In genomic region chr9:27558307-27558706, GRCh38 we compare ENCODE assay signal across 39 cellular contexts. TPM values are rescaled to one million over a fixed set of nuclear protein-coding genes. Genes with fewer than 3 reads are reported as not detected.
"Had no signal": no experiment of that assay in that cellular context is flagged by ENCODE, and none has a peak within 500 bp of the region (broad histone marks: within the 10 kb centered on the region; RNA-seq: fewer than 3 reads in every experiment).

No MANE protein-coding gene starts in this region.

- H3K27ac Mint-ChIP-seq: activated B cell treated with CpG ODN at 0.5 μM for 24 hours; activated CD4-positive, alpha-beta memory T cell treated with anti-CD3 and anti-CD28 coated beads for 36 hours; activated CD4-positive, alpha-beta T cell treated with anti-CD3 and anti-CD28 coated beads, Interleukin-2, amount 10 ng/mL, durations not matched to agents 24 days and 14 days; activated CD8-positive, alpha-beta T cell treated with anti-CD3 and anti-CD28 coated beads for 36 hours; activated naive CD4-positive, alpha-beta T cell treated with anti-CD3 and anti-CD28 coated beads for 36 hours; activated naive CD4-positive, alpha-beta T cell treated with anti-CD3 and anti-CD28 coated beads, Interleukin-2, amount 50 U/mL, for 72 hours; activated naive CD8-positive, alpha-beta T cell treated with anti-CD3 and anti-CD28 coated beads for 36 hours; activated T-cell treated with anti-CD3 and anti-CD28 coated beads, Interleukin-2, amount 50 U/mL, for 72 hours; activated T-helper 1 cell treated with anti-CD3 and anti-CD28 coated beads, Interleukin-12 subunit alpha, Interleukin-12 subunit beta, Interleukin-2, Interleukin-4 antibody, amounts not matched to agents 30 ng/mL and 10 ng/mL and 1 ng/mL, durations not matched to agents 14 hours and 24 hours and 36 hours; activated T-helper 17 cell treated with anti-CD3 and anti-CD28 coated beads, Interleukin-2, amount 50 U/mL, for 72 hours; brain; T-helper 1 cell treated with Interleukin-12 subunit alpha and Interleukin-12 subunit beta and Interleukin-4 antibody, amounts not matched to agents 30 μg/mL and 1 μg/mL, for 36 hours; T-helper 2 cell treated with Interferon-gamma antibody and Interleukin-4, amounts not matched to agents 5 μg/mL and 100 μg/mL, for 36 hours had no signal

- H3K4me1 ChIP-seq: ascending aorta had no signal

- H3K4me1 Mint-ChIP-seq: activated naive CD8-positive, alpha-beta T cell treated with anti-CD3 and anti-CD28 coated beads for 36 hours; brain had no signal

- H3K27me3 Mint-ChIP-seq: activated B cell treated with CpG ODN at 0.5 μM for 24 hours; activated CD4-positive, alpha-beta memory T cell treated with anti-CD3 and anti-CD28 coated beads for 36 hours; activated CD4-positive, alpha-beta T cell treated with anti-CD3 and anti-CD28 coated beads, Interleukin-2, amount 10 ng/mL, durations not matched to agents 24 days and 14 days; activated CD8-positive, alpha-beta T cell treated with anti-CD3 and anti-CD28 coated beads for 36 hours; activated naive CD8-positive, alpha-beta T cell treated with anti-CD3 and anti-CD28 coated beads for 36 hours; activated T-helper 17 cell treated with anti-CD3 and anti-CD28 coated beads, Interleukin-2, amount 50 U/mL, for 72 hours; brain; central memory CD8-positive, alpha-beta T cell had no signal

- ATAC-seq: activated CD8-positive, alpha-beta T cell treated with anti-CD3 and anti-CD28 coated beads for 36 hours; activated T-cell treated with anti-CD3 and anti-CD28 coated beads, Interleukin-2, amount 50 U/mL, for 4 hours; activated T-cell treated with anti-CD3 and anti-CD28 coated beads, Interleukin-2, amount 50 U/mL, for 72 hours; activated T-helper 17 cell treated with anti-CD3 and anti-CD28 coated beads, Interleukin-2, amount 50 U/mL, for 72 hours had no signal

- H3K9me3 ChIP-seq: ascending aorta had no signal

- H3K27ac ChIP-seq: ascending aorta, cardiac muscle cell, VCaP had no signal

- H3K9me3 Mint-ChIP-seq: activated B cell treated with CpG ODN at 0.5 μM for 24 hours; activated CD4-positive, alpha-beta memory T cell treated with anti-CD3 and anti-CD28 coated beads for 36 hours; activated CD4-positive, alpha-beta T cell treated with anti-CD3 and anti-CD28 coated beads, Interleukin-2, amount 10 ng/mL, durations not matched to agents 24 days and 14 days; activated CD8-positive, alpha-beta T cell treated with anti-CD3 and anti-CD28 coated beads for 36 hours; activated naive CD4-positive, alpha-beta T cell treated with anti-CD3 and anti-CD28 coated beads for 36 hours; activated naive CD4-positive, alpha-beta T cell treated with anti-CD3 and anti-CD28 coated beads, Interleukin-2, amount 50 U/mL, for 72 hours; activated naive CD8-positive, alpha-beta T cell treated with anti-CD3 and anti-CD28 coated beads for 36 hours; activated T-cell treated with anti-CD3 and anti-CD28 coated beads, Interleukin-2, amount 50 U/mL, for 4 hours; activated T-cell treated with anti-CD3 and anti-CD28 coated beads, Interleukin-2, amount 50 U/mL, for 72 hours; activated T-helper 1 cell treated with anti-CD3 and anti-CD28 coated beads, Interleukin-12 subunit alpha, Interleukin-12 subunit beta, Interleukin-2, Interleukin-4 antibody, amounts not matched to agents 30 ng/mL and 10 ng/mL and 1 ng/mL, durations not matched to agents 14 hours and 24 hours and 36 hours; activated T-helper 17 cell treated with anti-CD3 and anti-CD28 coated beads, Interleukin-2, amount 50 U/mL, for 72 hours; brain; central memory CD8-positive, alpha-beta T cell; T-helper 1 cell treated with Interleukin-12 subunit alpha and Interleukin-12 subunit beta and Interleukin-4 antibody, amounts not matched to agents 30 μg/mL and 1 μg/mL, for 36 hours; T-helper 2 cell treated with Interferon-gamma antibody and Interleukin-4, amounts not matched to agents 5 μg/mL and 100 μg/mL, for 36 hours had no signal

- H3K4me3 ChIP-seq: ascending aorta, cardiac muscle cell had no signal

- DNase-seq: activated B cell treated with CpG ODN at 0.5 μM for 24 hours; activated CD4-positive, alpha-beta memory T cell treated with anti-CD3 and anti-CD28 coated beads for 36 hours; activated CD4-positive, alpha-beta T cell treated with anti-CD3 and anti-CD28 coated beads for 4 hours; activated CD4-positive, alpha-beta T cell treated with anti-CD3 and anti-CD28 coated beads, Interleukin-2, amount 10 ng/mL, durations not matched to agents 24 days and 14 days; activated CD4-positive, alpha-beta T cell treated with anti-CD3 and anti-CD28 coated beads, Interleukin-2, amount 50 U/mL, for 1 hour; activated CD4-positive, alpha-beta T cell treated with anti-CD3 and anti-CD28 coated beads, Interleukin-2, amount 50 U/mL, for 4 hours; activated CD4-positive, CD25-positive, alpha-beta regulatory T cell treated with anti-CD3 and anti-CD28 coated beads, Interleukin-2, amount 50 U/mL, for 72 hours; activated CD8-positive, alpha-beta memory T cell treated with anti-CD3 and anti-CD28 coated beads, Interleukin-2, amount 50 U/mL, for 4 hours; activated CD8-positive, alpha-beta T cell treated with anti-CD3 and anti-CD28 coated beads for 36 hours; activated effector memory CD4-positive, alpha-beta T cell treated with anti-CD3 and anti-CD28 coated beads, Interleukin-2, amount 50 U/mL, for 16 hours; activated gamma-delta T cell treated with Interleukin-2 at 50 U/mL for 16 hours; activated naive CD4-positive, alpha-beta T cell; activated naive CD4-positive, alpha-beta T cell treated with anti-CD3 and anti-CD28 coated beads for 36 hours; activated naive CD4-positive, alpha-beta T cell treated with anti-CD3 and anti-CD28 coated beads, Interleukin-2, amount 50 U/mL, for 16 hours; activated naive CD8-positive, alpha-beta T cell treated with anti-CD3 and anti-CD28 coated beads for 36 hours; activated T-cell treated with anti-CD3 and anti-CD28 coated beads for 4 hours; activated T-cell treated with anti-CD3 and anti-CD28 coated beads, Interleukin-2, amount 50 U/mL, for 1 hour; activated T-cell treated with anti-CD3 and anti-CD28 coated beads, Interleukin-2, amount 50 U/mL, for 4 hours; activated T-cell treated with anti-CD3 and anti-CD28 coated beads, Interleukin-2, amount 50 U/mL, for 72 hours; amygdala; anterior cingulate cortex; caudate nucleus; cerebellar nuclear complex; T-helper 1 cell; T-helper 2 cell; T-helper 9 cell had no signal

- FAIRE-seq: bronchial epithelial cell, TTC549 had no signal

- H3K4me3 Mint-ChIP-seq: activated B cell treated with CpG ODN at 0.5 μM for 24 hours; activated CD4-positive, alpha-beta memory T cell treated with anti-CD3 and anti-CD28 coated beads for 36 hours; activated CD4-positive, alpha-beta T cell treated with anti-CD3 and anti-CD28 coated beads, Interleukin-2, amount 10 ng/mL, durations not matched to agents 24 days and 14 days; activated CD8-positive, alpha-beta T cell treated with anti-CD3 and anti-CD28 coated beads for 36 hours; activated naive CD4-positive, alpha-beta T cell treated with anti-CD3 and anti-CD28 coated beads for 36 hours; activated naive CD8-positive, alpha-beta T cell treated with anti-CD3 and anti-CD28 coated beads for 36 hours; activated T-cell treated with anti-CD3 and anti-CD28 coated beads, Interleukin-2, amount 50 U/mL, for 4 hours; activated T-cell treated with anti-CD3 and anti-CD28 coated beads, Interleukin-2, amount 50 U/mL, for 72 hours; activated T-helper 1 cell treated with anti-CD3 and anti-CD28 coated beads, Interleukin-12 subunit alpha, Interleukin-12 subunit beta, Interleukin-2, Interleukin-4 antibody, amounts not matched to agents 30 ng/mL and 10 ng/mL and 1 ng/mL, durations not matched to agents 14 hours and 24 hours and 36 hours; activated T-helper 17 cell treated with anti-CD3 and anti-CD28 coated beads, Interleukin-2, amount 50 U/mL, for 72 hours; brain; central memory CD8-positive, alpha-beta T cell; T-helper 1 cell treated with Interleukin-12 subunit alpha and Interleukin-12 subunit beta and Interleukin-4 antibody, amounts not matched to agents 30 μg/mL and 1 μg/mL, for 36 hours; T-helper 2 cell treated with Interferon-gamma antibody and Interleukin-4, amounts not matched to agents 5 μg/mL and 100 μg/mL, for 36 hours had no signal

- H3K27me3 ChIP-seq: ascending aorta, cardiac muscle cell had no signal

RNA-seq across cellular contexts. Expression of gene IFNK, which starts 34.2 kb away (rescaled TPM):
- total RNA-seq: activated B cell treated with CpG ODN at 0.5 μM for 24 hours; activated CD4-positive, alpha-beta memory T cell treated with anti-CD3 and anti-CD28 coated beads for 36 hours; activated CD4-positive, alpha-beta T cell treated with anti-CD3 and anti-CD28 coated beads, Interleukin-2, amount 10 ng/mL, durations not matched to agents 24 days and 14 days; activated CD8-positive, alpha-beta memory T cell treated with anti-CD3 and anti-CD28 coated beads for 36 hours; activated CD8-positive, alpha-beta T cell treated with anti-CD3 and anti-CD28 coated beads for 36 hours; activated naive CD4-positive, alpha-beta T cell treated with anti-CD3 and anti-CD28 coated beads, Interleukin-2, amount 50 U/mL, for 72 hours; activated naive CD8-positive, alpha-beta T cell treated with anti-CD3 and anti-CD28 coated beads for 36 hours; activated T-cell treated with anti-CD3 and anti-CD28 coated beads, Interleukin-2, amount 50 U/mL, for 4 hours; activated T-cell treated with anti-CD3 and anti-CD28 coated beads, Interleukin-2, amount 50 U/mL, for 72 hours; activated T-helper 1 cell treated with anti-CD3 and anti-CD28 coated beads, Interleukin-12 subunit alpha, Interleukin-12 subunit beta, Interleukin-2, Interleukin-4 antibody, amounts not matched to agents 30 ng/mL and 10 ng/mL and 1 ng/mL, durations not matched to agents 14 hours and 24 hours and 36 hours; activated T-helper 17 cell treated with anti-CD3 and anti-CD28 coated beads, Interleukin-2, amount 50 U/mL, for 72 hours; ascending aorta; bronchial epithelial cell; cardiac muscle cell had no signal
- polyA plus RNA-seq: cardiac muscle cell had no signal
